18 cellular contexts compared by ENCODE assay signal in genomic region chr10:85976267-85976793, GRCh38.
"Had no signal": no experiment of that assay in that cellular context is flagged by ENCODE, and none has a peak within 500 bp of the region (broad histone marks: within the 10 kb centered on the region; RNA-seq: fewer than 3 reads in every experiment).

No MANE protein-coding gene starts in this region.

- H3K27ac Mint-ChIP-seq: activated CD8-positive, alpha-beta T cell treated with anti-CD3 and anti-CD28 coated beads, Interleukin-2, amount 10 ng/mL, durations not matched to agents 7 days and 5 days; activated naive CD8-positive, alpha-beta T cell treated with anti-CD3 and anti-CD28 coated beads for 36 hours; activated T-cell treated with anti-CD3 and anti-CD28 coated beads, Interleukin-2, amount 50 U/mL, for 72 hours; stimulated activated effector memory CD8-positive, alpha-beta T cell treated with anti-CD3 and anti-CD28 coated beads, Interleukin-12 subunit alpha, Interleukin-12 subunit beta, amount 100 ng/mL, for 72 hours; T-helper 17 cell had no signal

- H3K36me3 ChIP-seq: colonic mucosa, esophagus squamous epithelium, pancreas, tibial artery, uterus had no signal

- H3K27me3 Mint-ChIP-seq: activated naive CD8-positive, alpha-beta T cell treated with anti-CD3 and anti-CD28 coated beads for 36 hours had no signal

- H3K4me1 Mint-ChIP-seq: activated naive CD8-positive, alpha-beta T cell treated with anti-CD3 and anti-CD28 coated beads for 36 hours; neural crest cell; stimulated activated effector memory CD8-positive, alpha-beta T cell treated with anti-CD3 and anti-CD28 coated beads, Interleukin-12 subunit alpha, Interleukin-12 subunit beta, amount 100 ng/mL, for 72 hours; T-helper 17 cell had no signal

- H3K4me3 ChIP-seq: body of pancreas, colonic mucosa, esophagus squamous epithelium, pancreas, tibial artery, uterus had no signal

- H3K9me3 ChIP-seq: body of pancreas, colonic mucosa, pancreas, uterus had no signal

- FAIRE-seq: pancreas had no signal

- H3K4me3 Mint-ChIP-seq: activated CD8-positive, alpha-beta T cell treated with anti-CD3 and anti-CD28 coated beads, Interleukin-2, amount 10 ng/mL, durations not matched to agents 7 days and 5 days; activated naive CD8-positive, alpha-beta T cell treated with anti-CD3 and anti-CD28 coated beads for 36 hours; activated T-cell treated with anti-CD3 and anti-CD28 coated beads, Interleukin-2, amount 50 U/mL, for 72 hours; neural crest cell; stimulated activated effector memory CD8-positive, alpha-beta T cell treated with anti-CD3 and anti-CD28 coated beads, Interleukin-12 subunit alpha, Interleukin-12 subunit beta, amount 100 ng/mL, for 72 hours; T-helper 17 cell had no signal

- DNase-seq: activated CD4-positive, alpha-beta T cell treated with anti-CD3 and anti-CD28 coated beads for 4 hours; activated CD8-positive, alpha-beta memory T cell treated with anti-CD3 and anti-CD28 coated beads, Interleukin-2, amount 50 U/mL, for 48 hours; activated CD8-positive, alpha-beta T cell treated with anti-CD3 and anti-CD28 coated beads, Interleukin-2, amount 10 ng/mL, durations not matched to agents 7 days and 5 days; activated gamma-delta T cell; activated naive CD8-positive, alpha-beta T cell treated with anti-CD3 and anti-CD28 coated beads for 36 hours; activated T-cell treated with anti-CD3 and anti-CD28 coated beads, Interleukin-2, amount 50 U/mL, for 72 hours; amygdala; body of pancreas; central memory CD4-positive, alpha-beta T cell; colonic mucosa; esophagus squamous epithelium; pancreas; T-helper 17 cell; tibial artery; uterus had no signal

- H3K4me1 ChIP-seq: body of pancreas, colonic mucosa, esophagus squamous epithelium, pancreas, tibial artery, uterus had no signal

- H3K27ac ChIP-seq: body of pancreas, colonic mucosa, esophagus squamous epithelium, pancreas, tibial artery, uterus had no signal

- ATAC-seq: activated CD8-positive, alpha-beta T cell treated with anti-CD3 and anti-CD28 coated beads, Interleukin-2, amount 10 ng/mL, durations not matched to agents 7 days and 5 days; activated T-cell treated with anti-CD3 and anti-CD28 coated beads, Interleukin-2, amount 50 U/mL, for 72 hours; body of pancreas; left lobe of liver; pancreas; stimulated activated effector memory CD8-positive, alpha-beta T cell treated with anti-CD3 and anti-CD28 coated beads, Interleukin-12 subunit alpha, Interleukin-12 subunit beta, amount 100 ng/mL, for 72 hours; T-helper 17 cell had no signal

- H3K36me3 Mint-ChIP-seq: activated naive CD8-positive, alpha-beta T cell treated with anti-CD3 and anti-CD28 coated beads for 36 hours; stimulated activated effector memory CD8-positive, alpha-beta T cell treated with anti-CD3 and anti-CD28 coated beads, Interleukin-12 subunit alpha, Interleukin-12 subunit beta, amount 100 ng/mL, for 72 hours had no signal

- H3K27me3 ChIP-seq: body of pancreas, colonic mucosa, esophagus squamous epithelium, pancreas, tibial artery, uterus had no signal

- H3K9me3 Mint-ChIP-seq: activated T-cell treated with anti-CD3 and anti-CD28 coated beads, Interleukin-2, amount 50 U/mL, for 72 hours; stimulated activated effector memory CD8-positive, alpha-beta T cell treated with anti-CD3 and anti-CD28 coated beads, Interleukin-12 subunit alpha, Interleukin-12 subunit beta, amount 100 ng/mL, for 72 hours had no signal
